ENCODE assay signal across 19 cellular contexts in the genomic region with DNA sequence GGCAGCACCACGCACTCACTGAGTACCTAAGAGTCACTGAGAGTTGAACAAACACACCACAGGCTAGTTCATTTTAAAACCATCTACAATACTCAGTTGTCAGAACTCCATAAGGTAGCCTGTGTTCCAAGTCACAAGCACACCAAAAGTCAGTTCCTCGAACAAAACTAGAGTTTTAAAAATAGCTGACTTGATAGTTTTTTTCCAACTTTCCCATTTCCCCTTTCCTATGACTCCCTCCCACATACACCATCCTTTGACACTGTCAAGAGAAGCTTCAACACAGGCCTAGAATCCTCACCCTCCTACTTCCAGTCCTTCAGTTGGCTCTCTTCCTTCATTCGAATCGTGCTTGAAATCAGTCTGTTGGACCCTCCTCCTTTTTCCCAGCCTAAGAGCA.
DNase-seq lines count a peak whose midpoint lies in the region; ATAC-seq, FAIRE-seq and TF ChIP-seq lines count a peak whose summit lies in the region.
"Had no signal": no experiment of that assay in that cellular context is flagged by ENCODE, and none has a peak within 500 bp of the region (broad histone marks: within the 10 kb centered on the region; RNA-seq: fewer than 3 reads in every experiment).

No MANE protein-coding gene starts in this region.

- H3K36me3 ChIP-seq in heart right ventricle (peaks cover 0 to 20% (median 0%) of the 10 kb centered on the region in 9 donors), HepG2 (replicated peaks in 1 of 2; ENCODE audit: control insufficient read depth in 1 of 2, insufficient read depth in 2 of 2, low read length in 2 of 2) (no peaks in the 10 kb centered on the region), skeletal muscle tissue (ENCODE audit: control insufficient read depth in 3 of 3, insufficient read depth in 3 of 3, low read length in 3 of 3) (no peaks in the 10 kb centered on the region), vagina (no peaks in the 10 kb centered on the region)
- H3K36me3 ChIP-seq: BLaER1 had no signal

- 33 to 39% methylated on average over 4 of the region's 4 CpGs for WGBS in heart right ventricle, 2 donors
- 87% methylated on average over 4 of the region's 4 CpGs for WGBS in HepG2 (ENCODE audit: low lambda C conversion rate)

- H2AFZ ChIP-seq in HepG2 (ENCODE audit: low read length): no peak overlapping the region

- H3K27me3 ChIP-seq in heart right ventricle (no peaks in the 10 kb centered on the region), HepG2 (ENCODE audit: control insufficient read depth in 1 of 2, insufficient read depth in 2 of 2, low read length in 2 of 2) (no peaks in the 10 kb centered on the region), skeletal muscle tissue (ENCODE audit: control insufficient read depth in 3 of 3, insufficient read depth in 3 of 3, low read length in 3 of 3) (no peaks in the 10 kb centered on the region), vagina (no peaks in the 10 kb centered on the region)

- H3K4me1 ChIP-seq in heart right ventricle (peaks cover 16 to 88% (median 76%) of the 10 kb centered on the region in 9 donors), HepG2 (ENCODE audit: insufficient read depth, low read length) (peaks cover 25% of the 10 kb centered on the region), skeletal muscle tissue (ENCODE audit: control insufficient read depth in 3 of 3, insufficient read depth in 3 of 3, low read length in 3 of 3) (peaks cover 36 to 55% (median 42%) of the 10 kb centered on the region in 3 donors), vagina (peaks cover 44% of the 10 kb centered on the region)

- TF ChIP-seq EP300 in HepG2 (IDR thresholded peaks at IDR 0.05; ENCODE audit: low read depth in 2 of 2, low read length in 2 of 2) (no peak), HepG2 (CRISPR knock-in tag; IDR thresholded peaks at IDR 0.05; ENCODE audit: borderline replicate concordance) (no peak)

- ATAC-seq in heart right ventricle (no peak), Right ventricle myocardium superior (ENCODE audit: poor library complexity) (no peak), HepG2 (no peak), HG03354 (IDR thresholded peaks at IDR 0.05; ENCODE audit: poor library complexity, severe bottlenecking, unreplicated experiment) (no peak), SK-N-SH treated with all-trans-retinoic acid at 6 μM for 48 hours (no peak), GM18502 (IDR thresholded peaks at IDR 0.05; ENCODE audit: poor library complexity, unreplicated experiment) (no peak)
- ATAC-seq: activated CD4-positive, CD25-positive, alpha-beta regulatory T cell treated with anti-CD3 and anti-CD28 coated beads, Interleukin-2, amount 50 U/mL, for 24 hours; activated T-cell treated with anti-CD3 and anti-CD28 coated beads, Interleukin-2, amount 50 U/mL, for 4 hours had no signal

- TF ChIP-seq POLR2A in HepG2 (IDR thresholded peaks at IDR 0.05; ENCODE audit: insufficient read depth in 1 of 2, low read depth in 2 of 2, low read length in 2 of 2) (no peak), vagina (IDR thresholded peaks at IDR 0.05) (no peak)

- no TSS peak for BruUV-seq in HepG2 (replicated peaks; lab: Mats Ljungman, UMichigan)

- in situ Hi-C loops in HepG2 (cut with HindIII; ENCODE audit: extremely low pct_ligation_motif_present, low pct_unique_long_range_greater_than_20kb): no loop called here

- H4K20me1 ChIP-seq in HepG2 (ENCODE audit: insufficient read depth, low read length): no peaks in the 10 kb centered on the region
- H4K20me1 ChIP-seq: BLaER1 had no signal

- H3K4me2 ChIP-seq in HepG2 (ENCODE audit: low read depth, low read length): no peak overlapping the region
- H3K4me2 ChIP-seq: BLaER1 had no signal

- intact Hi-C loops in heart right ventricle (cut with DNase I) (loop anchor here in 4 of 10 donors (5.0 kb wide), 4 partner anchors 33 to 98 kb away; no protein-coding TSS in a partner anchor), Right ventricle myocardium superior (cut with DNase I) (loop anchor here (5.0 kb wide), 1 partner anchor 98 kb away; no protein-coding TSS in a partner anchor), HepG2 (cut with micrococcal nuclease; ENCODE audit: unreplicated experiment) (no loop called here), vagina (cut with DNase I) (loop anchor here (5.0 kb wide), 1 partner anchor 93 kb away; no protein-coding TSS in a partner anchor)

- no peak overlapping the region for H3K9ac ChIP-seq in HepG2 (ENCODE audit: insufficient read depth, low read depth, low read length)
- H3K9ac ChIP-seq in skeletal muscle tissue (ENCODE audit: low read depth in 1 of 3, low read length in 3 of 3): no peak overlapping the region
- H3K9ac ChIP-seq: BLaER1 had no signal

- DNase-seq in heart right ventricle (no peak), Right ventricle myocardium superior (no peak), HepG2 (ENCODE audit: low spot score) (no peak), vagina (ENCODE audit: extremely low spot score in 2 of 2) (no peak)
- DNase-seq: activated CD8-positive, alpha-beta memory T cell treated with anti-CD3 and anti-CD28 coated beads for 24 hours; activated naive CD4-positive, alpha-beta T cell treated with anti-CD3 and anti-CD28 coated beads for 36 hours; activated T-cell treated with anti-CD3 and anti-CD28 coated beads, Interleukin-2, amount 50 U/mL, for 4 hours; Calu3; HFFc6; kidney glomerular epithelial cell; NCI-H524 treated with DMSO at 0.1 percent for 48 hours; T1000 had no signal

- no peaks in the 10 kb centered on the region for H3K79me2 ChIP-seq in HepG2 (ENCODE audit: insufficient read depth, low read length)

- H3K4me3 ChIP-seq in heart right ventricle: no peak overlapping the region
- H3K4me3 ChIP-seq in HepG2 (replicated peaks in 1 of 3; ENCODE audit: insufficient read depth in 1 of 3, low read depth in 2 of 3, low read length in 3 of 3): no peak overlapping the region
- H3K4me3 ChIP-seq in skeletal muscle tissue (ENCODE audit: low read length in 3 of 3): no peak overlapping the region
- H3K4me3 ChIP-seq in vagina: no peak overlapping the region
- H3K4me3 ChIP-seq: BLaER1 had no signal

- no peak for FAIRE-seq in HepG2 (lab: Jason Lieb, UNC)
- FAIRE-seq: GM18507 had no signal

- CTCF ChIA-PET in HepG2 (lab: Yijun Ruan, JAX; ENCODE audit: low intra/inter-chr PET ratio, low total read pairs): no interaction called here

- no peaks in the 10 kb centered on the region for H3K9me3 ChIP-seq in heart right ventricle
- H3K9me3 ChIP-seq in HepG2 (ENCODE audit: low read length): no peaks in the 10 kb centered on the region
- no peaks in the 10 kb centered on the region for H3K9me3 ChIP-seq in skeletal muscle tissue (ENCODE audit: control insufficient read depth in 3 of 3, low read length in 3 of 3)
- H3K9me3 ChIP-seq in vagina: no peaks in the 10 kb centered on the region
- H3K9me3 ChIP-seq: BLaER1 had no signal

- TF ChIP-seq RAD21 in HepG2 (CRISPR knock-in tag; IDR thresholded peaks at IDR 0.05): no peak

- POLR2A ChIA-PET in HepG2 (lab: Yijun Ruan, JAX): no interaction called here

- TF ChIP-seq CTCF in heart right ventricle (IDR thresholded peaks at IDR 0.05) (no peak), HepG2 (CRISPR knock-in tag; IDR thresholded peaks at IDR 0.05) (no peak), vagina (IDR thresholded peaks at IDR 0.05) (no peak)

- H3K27ac ChIP-seq in heart right ventricle: peak overlapping the region in 8 of 10 donors; percentile 22 to 79 (median 65)
- H3K27ac ChIP-seq in HepG2 (ENCODE audit: extremely low read length, insufficient read depth, low read length): no peak overlapping the region
- H3K27ac ChIP-seq in skeletal muscle tissue (ENCODE audit: low read depth, low read length): peak overlapping the region; percentile 21
- H3K27ac ChIP-seq in vagina: peak overlapping the region; percentile 43
- H3K27ac ChIP-seq: BLaER1 had no signal

TF ChIP-seq in HepG2, 621 proteins besides CTCF, POLR2A, EP300 and RAD21:
- TF ChIP-seq MAFF (IDR thresholded peaks at IDR 0.05; ENCODE audit: low read depth, low read length) (peak; percentile 79), MLLT10 (CRISPR knock-in tag; IDR thresholded peaks at IDR 0.05) (no peak), MAFK (conservative IDR thresholded peaks at IDR 0.05 in 1 of 2, IDR thresholded peaks at IDR 0.05 in 1 of 2; ENCODE audit: low read length in 2 of 2) (peak; percentile 73 to 88)

TF ChIP-seq in SK-N-SH treated with all-trans-retinoic acid at 6 μM for 48 hours, 23 proteins besides CTCF, POLR2A, EP300 and RAD21 (continues in another document):
- TF ChIP-seq TOX (CRISPR knock-in tag; IDR thresholded peaks at IDR 0.05; ENCODE audit: borderline replicate concordance) (no peak), ISL1 (CRISPR knock-in tag; IDR thresholded peaks at IDR 0.05) (no peak), ARNTL (CRISPR knock-in tag; IDR thresholded peaks at IDR 0.05; ENCODE audit: borderline replicate concordance, low read depth) (no peak), CREB5 (CRISPR knock-in tag; IDR thresholded peaks at IDR 0.05; ENCODE audit: low read depth) (no peak), GLIS3 (CRISPR knock-in tag; IDR thresholded peaks at IDR 0.05) (no peak)
